8 cellular contexts compared by ENCODE assay signal in the genomic region with DNA sequence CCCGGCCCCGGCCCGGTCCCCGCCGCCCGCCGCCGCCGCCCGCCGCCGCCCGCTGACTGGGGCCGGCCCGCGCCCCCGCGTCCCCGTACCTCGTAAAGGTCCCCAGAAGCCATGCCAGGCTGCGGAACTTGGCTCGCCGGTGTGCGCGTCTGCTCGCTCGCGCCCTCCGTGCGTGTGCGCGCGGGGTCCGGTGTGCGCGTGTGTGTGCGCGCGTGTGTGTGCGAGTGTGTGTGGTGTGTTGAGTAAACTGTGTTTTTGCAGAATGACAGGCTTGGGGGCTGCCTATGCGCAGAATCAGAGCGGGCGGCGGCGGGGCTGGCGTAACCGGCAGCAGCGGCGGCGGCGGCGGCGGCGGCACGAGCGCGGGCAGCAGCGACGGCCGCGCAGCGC. TPM values are rescaled to one million over a fixed set of nuclear protein-coding genes. Genes with fewer than 3 reads are reported as not detected.
DNase-seq lines count a peak whose midpoint lies in the region; ATAC-seq and TF ChIP-seq lines count a peak whose summit lies in the region.

No MANE protein-coding gene starts in this region.

- no peaks in the 10 kb centered on the region for H3K79me2 ChIP-seq in OCI-LY3 (ENCODE audit: low read length)
- no peaks in the 10 kb centered on the region for H3K79me2 ChIP-seq in trophoblast cell (ENCODE audit: control insufficient read depth, insufficient read depth, low read length, poor library complexity)

- H3K27ac ChIP-seq in OCI-LY3 (ENCODE audit: low read length) (no peak overlapping the region), gastroesophageal sphincter (no peak overlapping the region), trophoblast cell (ENCODE audit: low read depth, low read length) (no peak overlapping the region)

- no peak for TF ChIP-seq POLR2A in gastroesophageal sphincter (IDR thresholded peaks at IDR 0.05)

- no peak overlapping the region for H3K23ac ChIP-seq in trophoblast cell (ENCODE audit: low read length)

- H4K8ac ChIP-seq in trophoblast cell (ENCODE audit: low read depth, low read length) = no peak overlapping the region

- H3K4me1 ChIP-seq in OCI-LY3 (ENCODE audit: low read length) (peaks cover 4% of the 10 kb centered on the region), gastroesophageal sphincter (peaks cover 0 to 12% (median 0%) of the 10 kb centered on the region in 3 donors), trophoblast cell (ENCODE audit: control insufficient read depth in 1 of 2, insufficient read depth in 2 of 2, low read length in 2 of 2) (peaks cover 0 to 2% of the 10 kb centered on the region in 2 experiments)

- H3K36me3 ChIP-seq in OCI-LY3 (replicated peaks; ENCODE audit: low read depth, low read length) (no peaks in the 10 kb centered on the region), gastroesophageal sphincter (no peaks in the 10 kb centered on the region), trophoblast cell (ENCODE audit: control insufficient read depth in 1 of 2, insufficient read depth in 2 of 2, low read length in 2 of 2) (no peaks in the 10 kb centered on the region)

- peak; percentile 39 for ATAC-seq in gastroesophageal sphincter
- no peak for ATAC-seq in GM21367 (IDR thresholded peaks at IDR 0.05; ENCODE audit: unreplicated experiment)
- ATAC-seq in GM18861 (IDR thresholded peaks at IDR 0.05; ENCODE audit: unreplicated experiment) = no peak

- no peaks in the 10 kb centered on the region for H4K20me1 ChIP-seq in OCI-LY3 (ENCODE audit: insufficient read depth, low read length)

- H3K4ac ChIP-seq in trophoblast cell (ENCODE audit: low read depth, low read length) = no peak overlapping the region

- no peak for TF ChIP-seq EP300 in gastroesophageal sphincter (IDR thresholded peaks at IDR 0.05)

- H4K12ac ChIP-seq in trophoblast cell (ENCODE audit: low read depth, low read length) = no peak overlapping the region

- no peaks in the 10 kb centered on the region for H3K79me1 ChIP-seq in trophoblast cell (ENCODE audit: low read length)

- no peak overlapping the region; the same call in 1 of the 2 replicates for H2AFZ ChIP-seq in OCI-LY3 (ENCODE audit: low read depth, low read length)
- H2AFZ ChIP-seq in trophoblast cell (ENCODE audit: insufficient read depth, low read length, poor library complexity) = peak overlapping the region; percentile 18

- H3K18ac ChIP-seq in trophoblast cell (ENCODE audit: low read length) = no peak overlapping the region

- H3K9me3 ChIP-seq in OCI-LY3 (ENCODE audit: insufficient read depth, low read length) (no peaks in the 10 kb centered on the region), gastroesophageal sphincter (no peaks in the 10 kb centered on the region), trophoblast cell (ENCODE audit: insufficient read depth, low read depth, low read length) (peaks cover 6% of the 10 kb centered on the region)

- H3K4me3 ChIP-seq in GM08714 (ENCODE audit: low read length) (peak overlapping the region; percentile 87), HFF-Myc (replicated peaks; ENCODE audit: low read depth, low read length) (peak overlapping the region; percentile 47), OCI-LY3 (ENCODE audit: low read length) (peak overlapping the region; percentile 96), gastroesophageal sphincter (peak overlapping the region; percentile 47 to 58), trophoblast cell (ENCODE audit: low read depth, low read length) (peak overlapping the region; percentile 84)

- WGBS in gastroesophageal sphincter (ENCODE audit: low coverage in 1 of 2), 2 donors = no CpG with 5 or more reads among the region's 62 CpGs
- no CpG with 5 or more reads among the region's 62 CpGs for WGBS in trophoblast cell (ENCODE audit: extremely low coverage, insufficient coverage, insufficient read length)

- no peak overlapping the region for H4K91ac ChIP-seq in trophoblast cell (ENCODE audit: low read depth, low read length)

- DNase-seq in HFF-Myc (ENCODE audit: extremely low read depth, low read depth) (peak; percentile 6), trophoblast cell (peak in 1 of 2 donors; percentile 51)
- peak; percentile 87 for DNase-seq in activated effector memory CD4-positive, alpha-beta T cell treated with anti-CD3 and anti-CD28 coated beads, Interleukin-2, amount 50 U/mL, for 16 hours

- no peak overlapping the region for H2BK120ac ChIP-seq in trophoblast cell (ENCODE audit: insufficient read depth, low read length, poor library complexity)

- no peak overlapping the region for H3K14ac ChIP-seq in trophoblast cell (ENCODE audit: low read length)

- H3K27me3 ChIP-seq in OCI-LY3 (ENCODE audit: low read depth, low read length) = peaks cover 40% of the 10 kb centered on the region
- peaks cover 25% of the 10 kb centered on the region for H3K27me3 ChIP-seq in gastroesophageal sphincter
- H3K27me3 ChIP-seq in trophoblast cell (ENCODE audit: insufficient read depth, low read length) = peaks cover 5% of the 10 kb centered on the region

- no peak overlapping the region for H2AK5ac ChIP-seq in trophoblast cell (ENCODE audit: low read length)

- TF ChIP-seq CTCF in HFF-Myc (IDR thresholded peaks at IDR 0.05; ENCODE audit: low read depth, low read length, missing control alignments) (no peak), OCI-LY3 (IDR thresholded peaks at IDR 0.05; ENCODE audit: low read depth, low read length) (no peak), gastroesophageal sphincter (IDR thresholded peaks at IDR 0.05) (no peak)

- H2BK5ac ChIP-seq in trophoblast cell (ENCODE audit: low read depth, low read length, poor library complexity) = no peak overlapping the region

- H3K9ac ChIP-seq in OCI-LY3 (ENCODE audit: low read length) (peak overlapping the region; percentile 60), trophoblast cell (ENCODE audit: low read length) (no peak overlapping the region)

- H3K4me2 ChIP-seq in OCI-LY3 (ENCODE audit: low read length) (peak overlapping the region; percentile 83), trophoblast cell (ENCODE audit: low read length) (peak overlapping the region; percentile 88)

- no peak overlapping the region for H2BK12ac ChIP-seq in trophoblast cell (ENCODE audit: low read length)

RNA-seq across cellular contexts. Expression of gene CDYL2, which starts 0.3 kb away (rescaled TPM):
- total RNA-seq in gastroesophageal sphincter = 10 to 100 TPM in 1 of 4 donors, 1 to 10 TPM in 2, under 1 TPM in 1; 0.78 to 11.7 (median 3.2) TPM
- polyA plus RNA-seq in trophoblast cell (2013) = 1.2 and 1.6 TPM in 2 replicates
